In genomic region chr1:78060857-78061563, GRCh38 we compare ENCODE assay signal across 11 cellular contexts. TPM values are rescaled to one million over a fixed set of nuclear protein-coding genes. Genes with fewer than 3 reads are reported as not detected.
DNase-seq lines count a peak whose midpoint lies in the region; ATAC-seq and TF ChIP-seq lines count a peak whose summit lies in the region.
"Had no signal": no experiment of that assay in that cellular context is flagged by ENCODE, and none has a peak within 500 bp of the region (broad histone marks: within the 10 kb centered on the region; RNA-seq: fewer than 3 reads in every experiment).

No MANE protein-coding gene starts in this region.

- no peak for TF ChIP-seq RAD21 in HCT116 (IDR thresholded peaks at IDR 0.05; ENCODE audit: low read depth)

- H3K79me2 ChIP-seq in HCT116 (ENCODE audit: insufficient read depth, low read length), result no peaks in the 10 kb centered on the region

- H3K9me3 Mint-ChIP-seq in CD4-positive, alpha-beta T cell, result no peaks in the 10 kb centered on the region

- H3K27me3 ChIP-seq in HCT116 (ENCODE audit: insufficient read depth, low read length) (no peaks in the 10 kb centered on the region), HAP-1 (ENCODE audit: low read depth) (peaks cover 3% of the 10 kb centered on the region; the same call in 1 of the 2 replicates)
- H3K27me3 ChIP-seq in CD4-positive, alpha-beta T cell (ENCODE audit: control insufficient read depth, insufficient read depth, low read length), result no peaks in the 10 kb centered on the region
- H3K27me3 ChIP-seq: tibial artery had no signal

- intact Hi-C loops in HCT116 (cut with micrococcal nuclease), result no loop called here
- intact Hi-C loops in CD4-positive, alpha-beta T cell (cut with DNase I, micrococcal nuclease), result no loop called here

- H3K27ac ChIP-seq in HCT116 (ENCODE audit: low read depth, low read length), result no peak overlapping the region
- no peak overlapping the region for H3K27ac ChIP-seq in CD4-positive, alpha-beta T cell (ENCODE audit: low read depth, low read length)
- H3K27ac ChIP-seq: tibial artery had no signal

- H3K36me3 ChIP-seq in HCT116 (ENCODE audit: control insufficient read depth in 1 of 2, insufficient read depth in 2 of 2, low read length in 2 of 2) (no peaks in the 10 kb centered on the region), HAP-1 (replicated peaks) (no peaks in the 10 kb centered on the region)
- H3K36me3 ChIP-seq: tibial artery had no signal

- no peaks in the 10 kb centered on the region for H3K36me3 Mint-ChIP-seq in CD4-positive, alpha-beta T cell (ENCODE audit: low read depth)

- H2AFZ ChIP-seq in HCT116 (ENCODE audit: low read depth, low read length, poor library complexity, severe bottlenecking), result peak overlapping the region; percentile 24

- POLR2A ChIA-PET in HCT116 (lab: Charles Lee), result interaction anchor here (3.1 kb wide), 1 partner anchor 57 kb away, joined by 14 read pairs; the partner anchor contains the start of gene DNAJB4
- POLR2A ChIA-PET in CD4-positive, alpha-beta T cell (lab: Charles Lee), result no interaction called here

- BruUV-seq in HCT116 (replicated peaks; lab: Mats Ljungman, UMichigan), result no TSS peak

- no peaks in the 10 kb centered on the region for H3K9me2 ChIP-seq in HCT116 (ENCODE audit: insufficient read depth)

- DNase-seq in HCT116 (ENCODE audit: low read depth, low spot score), result no peak
- DNase-seq in HPDE6-E6E7 (ENCODE audit: extremely low spot score), result peak; percentile 47
- peak; percentile 61 for DNase-seq in myocyte (ENCODE audit: low read depth)
- DNase-seq in CD4-positive, alpha-beta T cell, result no peak
- DNase-seq in activated effector memory CD4-positive, alpha-beta T cell treated with anti-CD3 and anti-CD28 coated beads, Interleukin-2, amount 50 U/mL, for 16 hours, result no peak
- no peak for DNase-seq in HAP-1 (ENCODE audit: low spot score in 2 of 2)
- DNase-seq in NCI-H1417 treated with DMSO at 0.1 percent for 48 hours (lab: John Stamatoyannopoulos, UW), result no peak
- DNase-seq: activated T-cell treated with anti-CD3 and anti-CD28 coated beads for 4 hours, SIG-M5, tibial artery had no signal

- ATAC-seq in GM18520 (IDR thresholded peaks at IDR 0.05; ENCODE audit: unreplicated experiment) (peak; percentile 82), HCT116 (peak; percentile 84)
- no peak for ATAC-seq in CD4-positive, alpha-beta T cell (ENCODE audit: poor library complexity)

- H3K4me1 ChIP-seq in HCT116 (ENCODE audit: control insufficient read depth in 1 of 2, insufficient read depth in 2 of 2, low read length in 2 of 2) (no peaks in the 10 kb centered on the region), HAP-1 (no peaks in the 10 kb centered on the region)

- CTCF ChIA-PET in HCT116 (lab: Charles Lee), result no interaction called here
- CTCF ChIA-PET in CD4-positive, alpha-beta T cell (lab: Charles Lee), result interaction anchor here (1.0 kb wide), 1 partner anchor 10 kb away, joined by 3 read pairs; no protein-coding TSS in a partner anchor

- H3K4me3 Mint-ChIP-seq in CD4-positive, alpha-beta T cell, result no peak overlapping the region

- H3K4me3 ChIP-seq in HCT116 (replicated peaks in 1 of 2; ENCODE audit: low read depth in 1 of 2, low read length in 2 of 2), result no peak overlapping the region
- no peak overlapping the region for H3K4me3 ChIP-seq in HAP-1
- H3K4me3 ChIP-seq: tibial artery had no signal

- no peaks in the 10 kb centered on the region for H4K20me1 ChIP-seq in HCT116 (ENCODE audit: insufficient read depth)

- no peak overlapping the region for H3K9ac ChIP-seq in HCT116 (ENCODE audit: low read length)

- H3K4me2 ChIP-seq in HCT116 (ENCODE audit: low read length), result no peak overlapping the region

- no peaks in the 10 kb centered on the region for H3K4me1 Mint-ChIP-seq in CD4-positive, alpha-beta T cell (ENCODE audit: low read depth)

- H3K9me3 ChIP-seq in HCT116 (ENCODE audit: control insufficient read depth in 1 of 2, insufficient read depth in 1 of 2, low read depth in 1 of 2, low read length in 2 of 2) (no peaks in the 10 kb centered on the region), HAP-1 (no peaks in the 10 kb centered on the region)
- no peaks in the 10 kb centered on the region for H3K9me3 ChIP-seq in CD4-positive, alpha-beta T cell (ENCODE audit: control insufficient read depth, low read length)
- H3K9me3 ChIP-seq: tibial artery had no signal

- in situ Hi-C loops in HAP-1 (cut with MboI; ENCODE audit: low sequenced_read_pairs), result no loop called here

- peaks cover 16% of the 10 kb centered on the region for H3K27me3 Mint-ChIP-seq in CD4-positive, alpha-beta T cell

- H3K27ac Mint-ChIP-seq in CD4-positive, alpha-beta T cell, result no peak overlapping the region

- RAD21 ChIA-PET in HCT116 (lab: Charles Lee; ENCODE audit: low non-redundant PET in 1 of 2, low total read pairs in 2 of 2, uncharacterized antibody in 2 of 2, unreplicated experiment in 2 of 2), result no interaction called here

- peak in 2 of 3 experiments; percentile 34 to 49; a peak in 4 of 6 replicates for TF ChIP-seq CTCF in HCT116 (IDR thresholded peaks at IDR 0.05 in 2 of 3, conservative IDR thresholded peaks at IDR 0.05 in 1 of 3; ENCODE audit: borderline replicate concordance in 1 of 3, insufficient read depth in 1 of 3, low read depth in 2 of 3, low read length in 2 of 3)
- no peak for TF ChIP-seq CTCF in CD4-positive, alpha-beta T cell (IDR thresholded peaks at IDR 0.05)

- TF ChIP-seq POLR2A in HCT116 (IDR thresholded peaks at IDR 0.05; ENCODE audit: borderline replicate concordance, extremely low read depth, insufficient read depth, insufficient read length), result no peak

TF ChIP-seq in HCT116, 20 proteins besides CTCF, POLR2A, EP300 and RAD21:
- TF ChIP-seq YY1 (IDR thresholded peaks at IDR 0.05; ENCODE audit: extremely low read depth, insufficient replicate concordance, low read depth, low read length) (no peak), EZH2 (IDR thresholded peaks at IDR 0.05) (no peak), SP1 (IDR thresholded peaks at IDR 0.05; ENCODE audit: low read depth) (no peak), POLR2AphosphoS5 (IDR thresholded peaks at IDR 0.05; ENCODE audit: low read depth, low read length) (no peak), SIN3A (IDR thresholded peaks at IDR 0.05; ENCODE audit: low read depth) (no peak), EZH2phosphoT487 (IDR thresholded peaks at IDR 0.05; ENCODE audit: borderline replicate concordance) (no peak)
TF ChIP-seq in HCT116: peak in this region for 0.

RNA-seq across cellular contexts. Expression of gene GIPC2, which starts 15.2 kb away (rescaled TPM):
- 0.07 TPM for total RNA-seq in HCT116 (2021; ENCODE audit: unreplicated experiment)
- 0.01 TPM in 1 of 2 replicates, not detected in the other for polyA plus RNA-seq in HCT116 (2012)
- 2.2 and 2.3 TPM in 2 replicates for total RNA-seq in myocyte
- polyA plus RNA-seq in myocyte (2012), result 0.39 TPM
- total RNA-seq in CD4-positive, alpha-beta T cell, result not detected

RNA-seq across cellular contexts. Expression of gene DNAJB4, which starts 56.3 kb away (rescaled TPM):
- 26.0 TPM for total RNA-seq in HCT116 (2021; ENCODE audit: unreplicated experiment)
- polyA plus RNA-seq in HCT116 (2012), result 9.2 and 11.6 TPM in 2 replicates
- total RNA-seq in myocyte, result 223 and 226 TPM in 2 replicates
- polyA plus RNA-seq in myocyte (2012), result 87.1 TPM
- 10 to 100 TPM; 19.2 to 22.7 TPM for total RNA-seq in CD4-positive, alpha-beta T cell

Comparison
In these comparisons a context has a peak if more than half of its experiments do, and no peak if none do; other contexts are left out.
1. DNase-seq: peak in HPDE6-E6E7 (single experiment) and myocyte (single experiment); none in HCT116 (single experiment), CD4-positive, alpha-beta T cell (0 of 10), activated effector memory CD4-positive, alpha-beta T cell treated with anti-CD3 and anti-CD28 coated beads, Interleukin-2, amount 50 U/mL, for 16 hours (single experiment), HAP-1 (0 of 2) and NCI-H1417 treated with DMSO at 0.1 percent for 48 hours (single experiment).